Comparison of ENCODE assay signal across 1 cellular context in the genomic region with DNA sequence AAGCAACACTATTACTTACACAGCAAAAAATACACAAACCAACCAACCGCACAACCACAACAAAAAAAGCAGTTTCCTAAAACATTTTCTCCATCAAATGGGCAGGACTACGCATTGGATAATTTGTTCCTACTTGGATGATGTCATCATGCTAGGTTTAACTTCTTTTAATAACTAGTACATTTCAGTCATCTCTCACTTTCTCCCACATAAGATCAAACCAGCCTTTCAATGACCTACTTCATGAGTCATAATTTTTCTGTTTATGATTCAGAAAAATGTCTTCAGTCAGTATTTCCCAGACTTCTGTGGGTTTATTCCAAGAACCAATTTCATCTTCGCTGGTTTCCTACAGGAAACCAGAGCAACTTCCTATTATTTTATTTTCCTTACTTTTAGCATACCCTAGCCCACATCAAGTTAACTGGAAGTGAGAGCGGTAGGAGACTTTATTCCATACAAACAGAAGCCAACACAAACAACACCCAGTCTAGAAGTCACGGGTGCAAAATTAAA.
TF ChIP-seq lines count a peak whose summit lies in the region.

No MANE protein-coding gene starts in this region.

TF ChIP-seq in K562, 482 proteins besides CTCF, POLR2A, EP300 and RAD21 (continued from another document):
- TF ChIP-seq ZEB2 (IDR thresholded peaks at IDR 0.05) (no peak), ZNF584 (CRISPR knock-in tag; IDR thresholded peaks at IDR 0.05; ENCODE audit: low read depth) (no peak)
- TF ChIP-seq, protein P1, sequence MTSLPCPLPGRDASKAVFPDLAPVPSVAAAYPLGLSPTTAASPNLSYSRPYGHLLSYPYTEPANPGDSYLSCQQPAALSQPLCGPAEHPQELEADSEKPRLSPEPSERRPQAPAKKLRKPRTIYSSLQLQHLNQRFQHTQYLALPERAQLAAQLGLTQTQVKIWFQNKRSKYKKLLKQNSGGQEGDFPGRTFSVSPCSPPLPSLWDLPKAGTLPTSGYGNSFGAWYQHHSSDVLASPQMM (CRISPR knock-in tag; IDR thresholded peaks at IDR 0.05), result no peak
TF ChIP-seq in K562: peak in this region for 3.
